8 cellular contexts compared by ENCODE assay signal in the genomic region with DNA sequence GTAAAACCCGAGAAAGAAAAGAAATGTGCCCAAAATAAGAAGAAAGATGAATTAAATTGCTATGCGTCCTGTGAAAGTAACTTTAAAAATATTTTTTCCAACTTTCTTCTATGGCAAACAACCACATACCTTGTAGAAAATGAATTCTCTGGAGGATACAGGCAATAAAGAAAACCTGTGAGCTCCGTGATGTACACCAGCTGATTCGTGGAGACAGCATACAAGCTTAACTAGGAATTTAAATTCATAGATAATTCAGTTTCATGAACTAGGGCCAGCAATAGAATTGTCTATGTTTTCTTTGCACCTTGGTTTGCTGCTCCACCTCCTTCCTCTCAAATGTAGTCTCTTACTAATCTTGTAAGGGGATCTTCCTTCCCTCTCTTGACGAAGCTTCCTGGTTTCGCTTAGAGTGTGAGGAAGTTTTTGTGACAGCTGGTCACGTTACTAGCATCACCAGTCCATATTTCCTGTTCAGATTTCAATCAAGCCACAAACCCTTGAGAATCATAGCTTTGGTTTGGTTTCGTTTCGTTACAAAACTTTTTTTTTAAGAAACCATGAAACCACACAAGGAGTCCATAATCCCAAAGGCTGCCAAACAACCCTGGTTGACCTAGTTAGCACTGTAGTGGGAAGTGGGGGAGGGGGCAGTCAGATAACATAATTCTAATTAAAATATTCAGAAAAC. TPM values are rescaled to one million over a fixed set of nuclear protein-coding genes. Genes with fewer than 3 reads are reported as not detected.
DNase-seq lines count a peak whose midpoint lies in the region; ATAC-seq and FAIRE-seq lines count a peak whose summit lies in the region.

No MANE protein-coding gene starts in this region.

- H3K9me3 Mint-ChIP-seq in activated naive CD4-positive, alpha-beta T cell treated with anti-CD3 and anti-CD28 coated beads for 36 hours: no peaks in the 10 kb centered on the region
- H3K9me3 Mint-ChIP-seq in IgD-negative memory B cell: peaks cover 3 to 10% (median 6%) of the 10 kb centered on the region in 3 donors
- H3K9me3 Mint-ChIP-seq in activated CD4-positive, alpha-beta T cell treated with anti-CD3 and anti-CD28 coated beads, Interleukin-2, amount 10 ng/mL, durations not matched to agents 24 days and 14 days: no peaks in the 10 kb centered on the region

- no peak for FAIRE-seq in urothelium cell line (lab: Jason Lieb, UNC)

- no peak for ATAC-seq in HG02870 (IDR thresholded peaks at IDR 0.05; ENCODE audit: unreplicated experiment)

- H3K27me3 Mint-ChIP-seq in activated naive CD4-positive, alpha-beta T cell treated with anti-CD3 and anti-CD28 coated beads for 36 hours (ENCODE audit: low read depth): no peaks in the 10 kb centered on the region
- H3K27me3 Mint-ChIP-seq in IgD-negative memory B cell: no peaks in the 10 kb centered on the region
- peaks cover 4% of the 10 kb centered on the region for H3K27me3 Mint-ChIP-seq in activated CD4-positive, alpha-beta T cell treated with anti-CD3 and anti-CD28 coated beads, Interleukin-2, amount 10 ng/mL, durations not matched to agents 24 days and 14 days

- peak; percentile 34 for DNase-seq in activated naive CD4-positive, alpha-beta T cell treated with anti-CD3 and anti-CD28 coated beads for 36 hours
- DNase-seq in activated naive CD4-positive, alpha-beta T cell (lab: John Stamatoyannopoulos, UW): no peak
- peak; percentile 69 for DNase-seq in activated CD4-positive, alpha-beta T cell treated with anti-CD3 and anti-CD28 coated beads, Interleukin-2, amount 10 ng/mL, durations not matched to agents 24 days and 14 days
- peak; percentile 56 for DNase-seq in hepatic stellate cell (ENCODE audit: low spot score)
- peak; percentile 35 for DNase-seq in urothelium cell line (ENCODE audit: low spot score)
- DNase-seq in C1 segment of cervical spinal cord (lab: John Stamatoyannopoulos, UW): no peak

- H3K36me3 Mint-ChIP-seq in activated naive CD4-positive, alpha-beta T cell treated with anti-CD3 and anti-CD28 coated beads for 36 hours (ENCODE audit: low read depth): no peaks in the 10 kb centered on the region
- no peaks in the 10 kb centered on the region for H3K36me3 Mint-ChIP-seq in IgD-negative memory B cell
- H3K36me3 Mint-ChIP-seq in activated CD4-positive, alpha-beta T cell treated with anti-CD3 and anti-CD28 coated beads, Interleukin-2, amount 10 ng/mL, durations not matched to agents 24 days and 14 days (ENCODE audit: low read depth): no peaks in the 10 kb centered on the region

- peaks cover 13% of the 10 kb centered on the region for H3K4me1 Mint-ChIP-seq in activated naive CD4-positive, alpha-beta T cell treated with anti-CD3 and anti-CD28 coated beads for 36 hours (ENCODE audit: low read depth)
- peaks cover 0 to 4% (median 3%) of the 10 kb centered on the region in 3 donors for H3K4me1 Mint-ChIP-seq in IgD-negative memory B cell
- H3K4me1 Mint-ChIP-seq in activated CD4-positive, alpha-beta T cell treated with anti-CD3 and anti-CD28 coated beads, Interleukin-2, amount 10 ng/mL, durations not matched to agents 24 days and 14 days: peaks cover 8% of the 10 kb centered on the region

- intact Hi-C loops in activated naive CD4-positive, alpha-beta T cell treated with anti-CD3 and anti-CD28 coated beads for 36 hours (cut with micrococcal nuclease): loop anchor here (1.0 kb wide), 2 partner anchors 36 to 1016 kb away; partner anchors contain the start of gene GREM2
- intact Hi-C loops in activated CD4-positive, alpha-beta T cell treated with anti-CD3 and anti-CD28 coated beads, Interleukin-2, amount 10 ng/mL, durations not matched to agents 24 days and 14 days (cut with micrococcal nuclease): no loop called here

- H3K4me3 Mint-ChIP-seq in activated naive CD4-positive, alpha-beta T cell treated with anti-CD3 and anti-CD28 coated beads for 36 hours: peak overlapping the region; percentile 36
- H3K4me3 Mint-ChIP-seq in IgD-negative memory B cell: peak overlapping the region in 3 of 4 donors; percentile 18 to 83 (median 47)
- H3K4me3 Mint-ChIP-seq in activated CD4-positive, alpha-beta T cell treated with anti-CD3 and anti-CD28 coated beads, Interleukin-2, amount 10 ng/mL, durations not matched to agents 24 days and 14 days: peak overlapping the region; percentile 47

- H3K27ac Mint-ChIP-seq in activated naive CD4-positive, alpha-beta T cell treated with anti-CD3 and anti-CD28 coated beads for 36 hours: no peak overlapping the region
- peak overlapping the region in 1 of 3 donors; percentile 11 for H3K27ac Mint-ChIP-seq in IgD-negative memory B cell
- no peak overlapping the region for H3K27ac Mint-ChIP-seq in activated CD4-positive, alpha-beta T cell treated with anti-CD3 and anti-CD28 coated beads, Interleukin-2, amount 10 ng/mL, durations not matched to agents 24 days and 14 days

- CTCF ChIA-PET in activated naive CD4-positive, alpha-beta T cell treated with anti-CD3 and anti-CD28 coated beads for 36 hours (lab: Charles Lee): interaction anchor here (0.6 to 0.9 kb wide), 3 partner anchors 30 to 434 kb away, joined by 3 to 7 read pairs (median 4); no protein-coding TSS in a partner anchor

RNA-seq across cellular contexts. Expression of gene GREM2, which starts 35.8 kb away (rescaled TPM):
- total RNA-seq in activated naive CD4-positive, alpha-beta T cell treated with anti-CD3 and anti-CD28 coated beads for 36 hours: under 1 TPM; 0.17 to 0.25 TPM
- polyA plus RNA-seq in IgD-negative memory B cell: not detected
- total RNA-seq in activated CD4-positive, alpha-beta T cell treated with anti-CD3 and anti-CD28 coated beads, Interleukin-2, amount 10 ng/mL, durations not matched to agents 24 days and 14 days: 0.05 TPM in 1 of 2 replicates, not detected in the other

Comparison
In these comparisons a context has a peak if more than half of its experiments do, and no peak if none do; other contexts are left out.
1. DNase-seq: peak in activated naive CD4-positive, alpha-beta T cell treated with anti-CD3 and anti-CD28 coated beads for 36 hours (single experiment), activated CD4-positive, alpha-beta T cell treated with anti-CD3 and anti-CD28 coated beads, Interleukin-2, amount 10 ng/mL, durations not matched to agents 24 days and 14 days (single experiment), hepatic stellate cell (single experiment) and urothelium cell line (single experiment); none in activated naive CD4-positive, alpha-beta T cell (0 of 4) and C1 segment of cervical spinal cord (0 of 14).
2. Peak in every context shown above with its lines, with median percentiles within 50 percentile points of each other: H3K4me3 Mint-ChIP-seq.